In the genomic region with DNA sequence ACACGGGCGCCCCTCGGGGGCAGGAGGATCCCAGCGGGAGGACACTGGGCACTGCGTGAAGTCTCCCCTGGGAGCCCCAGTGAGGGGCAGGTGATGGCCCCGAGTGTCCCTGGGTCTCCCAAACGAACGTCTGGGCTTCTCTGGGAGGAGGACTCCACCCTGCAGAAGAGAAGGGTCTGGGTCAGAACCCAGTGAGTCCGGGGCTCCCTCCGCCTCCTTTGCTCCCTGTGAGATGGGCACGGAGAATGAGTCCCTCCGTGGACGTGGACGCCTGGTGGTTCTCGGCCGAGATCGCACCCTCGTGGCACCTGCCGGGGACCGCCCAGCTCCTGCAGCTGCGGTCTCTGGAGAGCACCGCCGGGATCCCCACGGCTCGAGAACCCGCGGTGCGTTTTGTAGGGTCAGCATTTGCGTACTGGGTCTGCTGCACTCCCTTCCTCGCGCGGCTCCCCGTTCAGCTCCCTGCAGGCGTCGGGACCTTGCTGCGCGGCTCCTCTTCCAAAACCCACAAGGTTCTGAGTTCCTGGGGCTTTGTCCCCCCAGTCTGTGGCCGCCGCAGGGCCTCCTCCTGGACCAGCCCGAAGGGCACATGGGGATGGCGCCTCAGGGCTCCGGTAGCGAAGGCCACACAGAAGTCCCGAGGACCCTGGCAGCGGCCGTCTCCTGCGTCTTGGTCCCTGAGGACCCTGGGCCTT, we compare ENCODE assay signal across 9 cellular contexts.
"Had no signal": no experiment of that assay in that cellular context is flagged by ENCODE, and none has a peak within 500 bp of the region (broad histone marks: within the 10 kb centered on the region; RNA-seq: fewer than 3 reads in every experiment).

No MANE protein-coding gene starts in this region.

- ATAC-seq: activated T-cell treated with anti-CD3 and anti-CD28 coated beads, Interleukin-2, amount 50 U/mL, for 72 hours; stimulated activated effector memory CD8-positive, alpha-beta T cell treated with anti-CD3 and anti-CD28 coated beads, Interleukin-12 subunit alpha, Interleukin-12 subunit beta, amount 100 ng/mL, for 72 hours had no signal

- H3K27ac Mint-ChIP-seq: activated T-cell treated with anti-CD3 and anti-CD28 coated beads, Interleukin-2, amount 50 U/mL, for 72 hours; neural progenitor cell; stimulated activated effector memory CD8-positive, alpha-beta T cell treated with anti-CD3 and anti-CD28 coated beads, Interleukin-12 subunit alpha, Interleukin-12 subunit beta, amount 100 ng/mL, for 72 hours had no signal

- H3K4me3 Mint-ChIP-seq: activated T-cell treated with anti-CD3 and anti-CD28 coated beads, Interleukin-2, amount 50 U/mL, for 72 hours; neural progenitor cell; stimulated activated effector memory CD8-positive, alpha-beta T cell treated with anti-CD3 and anti-CD28 coated beads, Interleukin-12 subunit alpha, Interleukin-12 subunit beta, amount 100 ng/mL, for 72 hours had no signal

- H3K36me3 ChIP-seq: neural progenitor cell, tibial nerve had no signal

- DNase-seq: activated CD4-positive, alpha-beta T cell treated with anti-CD3 and anti-CD28 coated beads, Interleukin-2, amount 50 U/mL, for 1 hour; activated naive CD4-positive, alpha-beta T cell; activated T-cell treated with anti-CD3 and anti-CD28 coated beads, Interleukin-2, amount 50 U/mL, for 72 hours; effector CD4-positive, alpha-beta T cell; T-helper 2 cell had no signal

- H3K27me3 ChIP-seq: tibial nerve had no signal

- H3K9me3 Mint-ChIP-seq: activated T-cell treated with anti-CD3 and anti-CD28 coated beads, Interleukin-2, amount 50 U/mL, for 72 hours; neural progenitor cell; stimulated activated effector memory CD8-positive, alpha-beta T cell treated with anti-CD3 and anti-CD28 coated beads, Interleukin-12 subunit alpha, Interleukin-12 subunit beta, amount 100 ng/mL, for 72 hours had no signal

- H3K36me3 Mint-ChIP-seq: neural progenitor cell; stimulated activated effector memory CD8-positive, alpha-beta T cell treated with anti-CD3 and anti-CD28 coated beads, Interleukin-12 subunit alpha, Interleukin-12 subunit beta, amount 100 ng/mL, for 72 hours had no signal

- H3K4me3 ChIP-seq: neural progenitor cell, smooth muscle cell, tibial nerve had no signal
